Comparison of ENCODE assay signal across 25 cellular contexts in the genomic region with DNA sequence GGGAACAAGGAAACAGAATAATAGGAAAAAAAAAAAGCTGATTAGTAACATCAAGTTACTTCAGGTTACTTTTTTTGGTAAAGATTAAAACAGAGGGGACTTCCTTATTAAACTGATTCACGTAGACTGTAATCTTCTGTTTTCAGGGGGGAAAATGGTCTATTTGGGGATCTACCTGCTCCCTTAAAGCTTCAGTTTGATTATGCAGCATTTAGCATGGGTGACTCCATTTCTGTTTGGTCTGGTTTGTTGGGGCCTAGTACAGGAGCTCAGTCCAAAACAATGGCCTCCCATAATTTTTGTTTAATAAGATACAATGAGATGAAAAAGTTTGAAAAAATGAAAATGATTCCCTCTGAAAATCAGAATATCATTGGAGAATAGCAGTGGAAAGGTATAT.
"Had no signal": no experiment of that assay in that cellular context is flagged by ENCODE, and none has a peak within 500 bp of the region (broad histone marks: within the 10 kb centered on the region; RNA-seq: fewer than 3 reads in every experiment).

No MANE protein-coding gene starts in this region.

- DNase-seq: hypothalamus; immature natural killer cell; kidney; left ventricle myocardium inferior; mesendoderm; naive B cell; natural killer cell; nephron progenitor cell; ovary; right lobe of liver; stimulated activated CD4-positive, alpha-beta T cell treated with anti-CD3 and anti-CD28 coated beads, Interleukin-1b, Interleukin-23, amount 100 ng/mL, for 48 hours; stimulated activated CD4-positive, alpha-beta T cell treated with anti-CD3 and anti-CD28 coated beads, Interleukin-2, amount 100 ng/mL, for 48 hours; stimulated activated CD4-positive, alpha-beta T cell treated with anti-CD3 and anti-CD28 coated beads, Interleukin-4, amount 100 ng/mL, for 4 hours; stimulated activated CD8-positive, alpha-beta memory T cell treated with anti-CD3 and anti-CD28 coated beads, Interleukin-4, amount 100 ng/mL, for 48 hours; stimulated activated naive CD4-positive, alpha-beta T cell treated with Interleukin-2 at 50 U/mL for 16 hours; stimulated activated naive CD8-positive, alpha-beta T cell treated with anti-CD3 and anti-CD28 coated beads, Interleukin-15, amount 100 ng/mL, for 72 hours; substantia nigra; upper lobe of left lung had no signal

- H3K4me1 ChIP-seq: neural progenitor cell, right atrium auricular region, tibial nerve had no signal

- H3K9me3 ChIP-seq: left ventricle myocardium inferior, ovary, right atrium auricular region, right lobe of liver, tibial nerve, upper lobe of left lung had no signal

- ATAC-seq: natural killer cell; stimulated activated memory B cell treated with anti-CD40 and anti-IgM and Interleukin-4, amounts not matched to agents 10 μg/mL and 1 μg/mL and 100 μg/mL, for 72 hours; stimulated activated naive CD8-positive, alpha-beta T cell treated with anti-CD3 and anti-CD28 coated beads, Interleukin-15, amount 100 ng/mL, for 72 hours had no signal

- H2AFZ ChIP-seq: neural progenitor cell had no signal

- H3K9ac ChIP-seq: neural progenitor cell had no signal

- H3K27me3 ChIP-seq: neural progenitor cell, ovary, right atrium auricular region, right lobe of liver, tibial nerve, upper lobe of left lung had no signal

- H3K4me2 ChIP-seq: neural progenitor cell, smooth muscle cell had no signal

- H3K4me3 ChIP-seq: left ventricle myocardium inferior, lung, neural progenitor cell, ovary, right atrium auricular region, right lobe of liver, smooth muscle cell, tibial nerve, upper lobe of left lung had no signal

- H3K27ac ChIP-seq: left ventricle myocardium inferior, neural progenitor cell, ovary, right atrium auricular region, right lobe of liver, tibial nerve, upper lobe of left lung had no signal

- H3K36me3 ChIP-seq: left ventricle myocardium inferior, neural progenitor cell, ovary, right atrium auricular region, right lobe of liver, tibial nerve, upper lobe of left lung had no signal

- FAIRE-seq: islet of Langerhans, kidney had no signal
